Comparison of ENCODE assay signal across 9 cellular contexts in the genomic region with DNA sequence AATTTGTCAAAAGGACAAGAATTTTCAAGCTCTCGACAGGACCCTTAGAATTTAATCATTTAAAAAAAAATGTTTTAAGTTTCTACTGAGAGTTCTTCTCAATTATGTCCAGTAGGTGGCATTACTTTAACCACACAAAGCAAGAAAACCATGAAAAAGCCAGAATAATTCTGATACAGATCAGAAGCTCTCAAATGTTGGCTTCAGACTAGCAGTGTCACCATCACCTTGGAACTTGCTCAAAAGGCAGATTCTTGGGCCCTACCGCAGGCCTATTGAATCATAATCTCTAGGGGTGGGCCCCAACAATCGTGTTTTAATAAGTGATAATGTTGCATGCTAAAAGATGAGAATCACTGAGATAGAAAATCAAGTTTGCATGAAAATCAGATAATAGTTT.
DNase-seq lines count a peak whose midpoint lies in the region; ATAC-seq and TF ChIP-seq lines count a peak whose summit lies in the region.
"Had no signal": no experiment of that assay in that cellular context is flagged by ENCODE, and none has a peak within 500 bp of the region (broad histone marks: within the 10 kb centered on the region; RNA-seq: fewer than 3 reads in every experiment).

No MANE protein-coding gene starts in this region.

- peak; percentile 57 for DNase-seq in NCI-H1092 treated with DMSO at 0.1 percent for 48 hours (lab: John Stamatoyannopoulos, UW)
- no peak for DNase-seq in NCI-H1092 (lab: John Stamatoyannopoulos, UW)
- DNase-seq in NCI-H446 (lab: John Stamatoyannopoulos, UW): peak; percentile 37 to 85
- peak; percentile 73 to 76 for DNase-seq in cardiac fibroblast (ENCODE audit: low read depth in 2 of 2)
- no peak for DNase-seq in lower lobe of right lung
- DNase-seq in activated T-helper 2 cell treated with anti-CD3 and anti-CD28 coated beads, Interferon-gamma antibody, Interleukin-2, Interleukin-4, amounts not matched to agents 10 μg/mL and 5 μg/mL and 100 μg/mL, durations not matched to agents 14 hours and 24 hours and 36 hours (ENCODE audit: low spot score): no peak

- H3K27ac Mint-ChIP-seq in activated T-helper 2 cell treated with anti-CD3 and anti-CD28 coated beads, Interferon-gamma antibody, Interleukin-2, Interleukin-4, amounts not matched to agents 10 μg/mL and 5 μg/mL and 100 μg/mL, durations not matched to agents 14 hours and 24 hours and 36 hours: no peak overlapping the region

- no peaks in the 10 kb centered on the region for H3K4me1 Mint-ChIP-seq in activated T-helper 2 cell treated with anti-CD3 and anti-CD28 coated beads, Interferon-gamma antibody, Interleukin-2, Interleukin-4, amounts not matched to agents 10 μg/mL and 5 μg/mL and 100 μg/mL, durations not matched to agents 14 hours and 24 hours and 36 hours (ENCODE audit: low read depth)

- no peaks in the 10 kb centered on the region for H3K27me3 ChIP-seq in lower lobe of right lung (ENCODE audit: low read depth)
- H3K27me3 ChIP-seq: BLaER1 had no signal

- intact Hi-C loops in lower lobe of right lung (cut with DNase I): no loop called here
- intact Hi-C loops in activated T-helper 2 cell treated with anti-CD3 and anti-CD28 coated beads, Interferon-gamma antibody, Interleukin-2, Interleukin-4, amounts not matched to agents 10 μg/mL and 5 μg/mL and 100 μg/mL, durations not matched to agents 14 hours and 24 hours and 36 hours (cut with micrococcal nuclease): loop anchor here (2.0 to 5.0 kb wide), 2 partner anchors 530 to 886 kb away; a partner anchor contains a TSS

- no peak overlapping the region for H3K4me3 Mint-ChIP-seq in activated T-helper 2 cell treated with anti-CD3 and anti-CD28 coated beads, Interferon-gamma antibody, Interleukin-2, Interleukin-4, amounts not matched to agents 10 μg/mL and 5 μg/mL and 100 μg/mL, durations not matched to agents 14 hours and 24 hours and 36 hours (ENCODE audit: low read depth)

- no peaks in the 10 kb centered on the region for H3K9me3 ChIP-seq in lower lobe of right lung
- H3K9me3 ChIP-seq: BLaER1 had no signal

- H3K27me3 Mint-ChIP-seq in activated T-helper 2 cell treated with anti-CD3 and anti-CD28 coated beads, Interferon-gamma antibody, Interleukin-2, Interleukin-4, amounts not matched to agents 10 μg/mL and 5 μg/mL and 100 μg/mL, durations not matched to agents 14 hours and 24 hours and 36 hours (ENCODE audit: low read depth): no peaks in the 10 kb centered on the region

- no peaks in the 10 kb centered on the region for H3K36me3 Mint-ChIP-seq in activated T-helper 2 cell treated with anti-CD3 and anti-CD28 coated beads, Interferon-gamma antibody, Interleukin-2, Interleukin-4, amounts not matched to agents 10 μg/mL and 5 μg/mL and 100 μg/mL, durations not matched to agents 14 hours and 24 hours and 36 hours (ENCODE audit: low read depth)

- H3K36me3 ChIP-seq in lower lobe of right lung: no peaks in the 10 kb centered on the region
- H3K36me3 ChIP-seq: BLaER1 had no signal

- no peaks in the 10 kb centered on the region for H3K9me3 Mint-ChIP-seq in activated T-helper 2 cell treated with anti-CD3 and anti-CD28 coated beads, Interferon-gamma antibody, Interleukin-2, Interleukin-4, amounts not matched to agents 10 μg/mL and 5 μg/mL and 100 μg/mL, durations not matched to agents 14 hours and 24 hours and 36 hours

- ATAC-seq in HG03139 (IDR thresholded peaks at IDR 0.05; ENCODE audit: unreplicated experiment) (peak; percentile 54), lower lobe of right lung (peak; percentile 31 to 37), GM21723 (IDR thresholded peaks at IDR 0.05; ENCODE audit: unreplicated experiment) (no peak)

- H3K4me3 ChIP-seq in cardiac fibroblast (replicated peaks in 1 of 2; ENCODE audit: low read depth in 2 of 2, low read length in 2 of 2) (no peak overlapping the region), lower lobe of right lung (no peak overlapping the region)
- H3K4me3 ChIP-seq: BLaER1 had no signal

- TF ChIP-seq CTCF in cardiac fibroblast (IDR thresholded peaks at IDR 0.05; ENCODE audit: low read depth, low read length): peak; percentile 43
- TF ChIP-seq CTCF in lower lobe of right lung (IDR thresholded peaks at IDR 0.05): peak; percentile 48

- H3K27ac ChIP-seq in lower lobe of right lung: no peak overlapping the region
- H3K27ac ChIP-seq: BLaER1 had no signal

- no peaks in the 10 kb centered on the region for H3K4me1 ChIP-seq in lower lobe of right lung

Comparison
In these comparisons a context has a peak if more than half of its experiments do, and no peak if none do; other contexts are left out.
1. DNase-seq: peak in NCI-H1092 treated with DMSO at 0.1 percent for 48 hours (single experiment), NCI-H446 (2 of 2) and cardiac fibroblast (2 of 2); none in NCI-H1092 (single experiment), lower lobe of right lung (single experiment) and activated T-helper 2 cell treated with anti-CD3 and anti-CD28 coated beads, Interferon-gamma antibody, Interleukin-2, Interleukin-4, amounts not matched to agents 10 μg/mL and 5 μg/mL and 100 μg/mL, durations not matched to agents 14 hours and 24 hours and 36 hours (single experiment).